ENCODE assay signal across 23 cellular contexts in the genomic region with DNA sequence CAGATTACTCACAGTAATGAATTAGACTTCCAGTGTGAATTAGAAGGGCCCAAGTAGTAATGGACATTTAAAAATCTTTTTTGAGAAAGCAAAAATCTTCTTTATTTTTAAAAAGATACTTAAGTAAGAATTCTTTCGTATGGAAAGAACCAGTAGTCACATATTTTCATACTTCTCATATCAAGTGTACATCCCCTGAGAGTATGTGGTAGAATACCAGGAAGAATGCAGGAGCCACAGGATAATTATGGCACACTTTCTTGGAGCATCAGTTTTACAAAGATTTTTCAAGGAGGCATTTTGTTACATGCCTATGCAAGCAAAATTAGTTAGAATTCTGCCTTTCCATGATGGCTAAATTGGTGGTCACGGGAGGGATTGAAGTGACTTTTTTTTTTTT.
"Had no signal": no experiment of that assay in that cellular context is flagged by ENCODE, and none has a peak within 500 bp of the region (broad histone marks: within the 10 kb centered on the region; RNA-seq: fewer than 3 reads in every experiment).

No MANE protein-coding gene starts in this region.

- H3K4me3 ChIP-seq: ascending aorta, left ventricle myocardium inferior, lung, mucosa of descending colon, right atrium auricular region, thoracic aorta had no signal

- H3K4me3 Mint-ChIP-seq: activated naive CD8-positive, alpha-beta T cell treated with anti-CD3 and anti-CD28 coated beads, Interleukin-2, amount 10 ng/mL, durations not matched to agents 7 days and 5 days; activated T-cell treated with anti-CD3 and anti-CD28 coated beads, Interleukin-2, amount 50 U/mL, for 72 hours; brain; nephron progenitor cell; T-helper 2 cell treated with Interferon-gamma antibody and Interleukin-4, amounts not matched to agents 5 μg/mL and 100 μg/mL, for 36 hours had no signal

- H3K9me3 Mint-ChIP-seq: activated T-cell treated with anti-CD3 and anti-CD28 coated beads, Interleukin-2, amount 50 U/mL, for 72 hours; brain; T-helper 2 cell treated with Interferon-gamma antibody and Interleukin-4, amounts not matched to agents 5 μg/mL and 100 μg/mL, for 36 hours had no signal

- H2AFZ ChIP-seq: parathyroid adenoma had no signal

- H3K27ac Mint-ChIP-seq: activated naive CD8-positive, alpha-beta T cell treated with anti-CD3 and anti-CD28 coated beads, Interleukin-2, amount 10 ng/mL, durations not matched to agents 7 days and 5 days; activated T-cell treated with anti-CD3 and anti-CD28 coated beads, Interleukin-2, amount 50 U/mL, for 72 hours; nephron progenitor cell; T-helper 2 cell treated with Interferon-gamma antibody and Interleukin-4, amounts not matched to agents 5 μg/mL and 100 μg/mL, for 36 hours had no signal

- H3K4me1 ChIP-seq: ascending aorta, left ventricle myocardium inferior, parathyroid adenoma, right atrium auricular region had no signal

- H3K79me2 ChIP-seq: parathyroid adenoma had no signal

- H3K27me3 Mint-ChIP-seq: activated naive CD8-positive, alpha-beta T cell treated with anti-CD3 and anti-CD28 coated beads, Interleukin-2, amount 10 ng/mL, durations not matched to agents 7 days and 5 days; brain had no signal

- H3K4me1 Mint-ChIP-seq: activated naive CD8-positive, alpha-beta T cell treated with anti-CD3 and anti-CD28 coated beads, Interleukin-2, amount 10 ng/mL, durations not matched to agents 7 days and 5 days; brain; nephron progenitor cell had no signal

- DNase-seq: activated CD4-positive, alpha-beta T cell treated with anti-CD3 and anti-CD28 coated beads for 4 hours; activated CD4-positive, alpha-beta T cell treated with anti-CD3 and anti-CD28 coated beads, Interleukin-2, amount 50 U/mL, for 4 hours; activated naive CD4-positive, alpha-beta T cell treated with Interleukin-2 at 50 U/mL for 16 hours; activated naive CD8-positive, alpha-beta T cell treated with anti-CD3 and anti-CD28 coated beads, Interleukin-2, amount 10 ng/mL, durations not matched to agents 7 days and 5 days; activated T-cell treated with anti-CD3 and anti-CD28 coated beads for 4 hours; activated T-cell treated with anti-CD3 and anti-CD28 coated beads, Interleukin-2, amount 50 U/mL, for 72 hours; foreskin melanocyte; left ventricle myocardium inferior; mucosa of descending colon; nephron progenitor cell; stimulated activated CD4-positive, alpha-beta T cell treated with anti-CD3 and anti-CD28 coated beads, Interleukin-15, amount 100 ng/mL, for 24 hours; stimulated activated CD4-positive, alpha-beta T cell treated with anti-CD3 and anti-CD28 coated beads, Interleukin-2, amount 100 ng/mL, for 24 hours; stimulated activated naive CD4-positive, alpha-beta T cell; T-helper 1 cell; trophoblast cell had no signal

- H3K27ac ChIP-seq: ascending aorta, left ventricle myocardium inferior, parathyroid adenoma, right atrium auricular region, thoracic aorta, VCaP had no signal

- H3K27me3 ChIP-seq: ascending aorta, right atrium auricular region had no signal

- H3K9me3 ChIP-seq: ascending aorta, left ventricle myocardium inferior, mucosa of descending colon, right atrium auricular region, thoracic aorta had no signal
